In the genomic region with DNA sequence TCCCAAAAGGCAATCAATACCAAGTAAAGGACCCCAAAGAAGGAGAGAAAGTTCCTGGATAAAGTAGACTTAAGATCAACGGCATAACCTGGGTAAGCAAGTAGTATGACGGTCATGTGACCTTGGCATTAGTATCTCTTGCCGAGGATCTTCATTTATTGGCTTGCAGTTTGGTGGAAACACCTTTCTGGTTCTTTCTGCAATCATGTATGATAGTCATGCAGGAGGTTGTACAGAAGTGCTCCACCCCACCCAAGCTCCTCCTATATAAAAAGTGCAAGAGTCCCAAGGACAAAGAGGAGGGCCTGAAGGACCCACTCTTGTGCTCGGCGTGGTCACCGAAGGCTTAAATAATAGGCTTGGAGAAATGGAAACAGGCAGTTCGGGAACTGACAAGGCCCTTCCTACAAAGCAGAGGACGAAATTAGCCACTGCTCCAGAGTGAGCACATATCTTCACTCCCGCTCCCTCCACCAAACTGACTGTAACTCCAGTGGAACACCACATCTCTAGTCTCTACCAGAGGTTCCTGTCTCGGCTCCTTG, we compare ENCODE assay signal across 8 cellular contexts. TPM values are rescaled to one million over a fixed set of nuclear protein-coding genes. Genes with fewer than 3 reads are reported as not detected.
DNase-seq lines count a peak whose midpoint lies in the region; ATAC-seq lines count a peak whose summit lies in the region.

No MANE protein-coding gene starts in this region.

- no peaks in the 10 kb centered on the region for H3K36me3 Mint-ChIP-seq in immature natural killer cell

- H3K9me3 Mint-ChIP-seq in immature natural killer cell: no peaks in the 10 kb centered on the region

- H3K27ac Mint-ChIP-seq in immature natural killer cell: peak overlapping the region; percentile 94 to 99 (median 98)

- peaks cover 48 to 65% of the 10 kb centered on the region in 2 donors for H3K4me1 Mint-ChIP-seq in immature natural killer cell

- DNase-seq in NOMO-1 (lab: John Stamatoyannopoulos, UW; ENCODE audit: unreplicated experiment in 2 of 2) (peak; percentile 20 to 36), NOMO-1 treated with dmso at 0.1 percent for 144 hours (lab: John Stamatoyannopoulos, UW; ENCODE audit: unreplicated experiment) (no peak), NCI-H526 treated with DMSO at 0.1 percent for 48 hours (lab: John Stamatoyannopoulos, UW) (peak; percentile 72), astrocyte of the hippocampus (ENCODE audit: low read depth, low spot score) (peak; percentile 8), immature natural killer cell (peak in 1 of 3 donors; percentile 14), mesenteric fat pad (ENCODE audit: low spot score) (no peak)
- peak; percentile 20 for DNase-seq in stimulated activated CD4-positive, alpha-beta T cell treated with anti-CD3 and anti-CD28 coated beads, Interleukin-1b, Interleukin-23, amount 100 ng/mL, for 48 hours

- peaks cover 0 to 3% (median 2%) of the 10 kb centered on the region in 3 donors for H3K27me3 Mint-ChIP-seq in immature natural killer cell (ENCODE audit: low read depth in 3 of 3)

- peak overlapping the region; percentile 94 to 96 (median 94) for H3K4me3 Mint-ChIP-seq in immature natural killer cell

- ATAC-seq in HG02623 (IDR thresholded peaks at IDR 0.05; ENCODE audit: unreplicated experiment): no peak

RNA-seq across cellular contexts. Expression of gene CS, which starts 0.8 kb away (rescaled TPM):
- polyA plus RNA-seq in immature natural killer cell: 10 to 100 TPM; 41.7 to 82.2 (median 67.3) TPM
- total RNA-seq in mesenteric fat pad: 374 TPM

RNA-seq across cellular contexts. Expression of gene CNPY2, which starts 16.4 kb away (rescaled TPM):
- polyA plus RNA-seq in immature natural killer cell: 100 to 1,000 TPM; 201 to 232 (median 228) TPM
- total RNA-seq in mesenteric fat pad: 87.9 TPM

RNA-seq across cellular contexts. Expression of gene COQ10A, which starts 32.6 kb away (rescaled TPM):
- polyA plus RNA-seq in immature natural killer cell: 10 to 100 TPM; 12.0 to 18.6 (median 18.3) TPM
- 7.7 TPM for total RNA-seq in mesenteric fat pad

RNA-seq across cellular contexts. Expression of gene PAN2, which starts 34.4 kb away (rescaled TPM):
- polyA plus RNA-seq in immature natural killer cell: 1 to 10 TPM; 4.6 to 9.4 (median 8.7) TPM
- total RNA-seq in mesenteric fat pad: 38.7 TPM

RNA-seq across cellular contexts. Expression of gene IL23A, which starts 39.3 kb away (rescaled TPM):
- 1 to 10 TPM in 1 of 3 donors, under 1 TPM in 2; 0.21 to 1.5 (median 0.40) TPM for polyA plus RNA-seq in immature natural killer cell
- total RNA-seq in mesenteric fat pad: 0.55 TPM

Comparison
In these comparisons a context has a peak if more than half of its experiments do, and no peak if none do; other contexts are left out.
1. DNase-seq: peak in NOMO-1 (2 of 2), NCI-H526 treated with DMSO at 0.1 percent for 48 hours (single experiment), astrocyte of the hippocampus (single experiment) and stimulated activated CD4-positive, alpha-beta T cell treated with anti-CD3 and anti-CD28 coated beads, Interleukin-1b, Interleukin-23, amount 100 ng/mL, for 48 hours (single experiment); none in NOMO-1 treated with dmso at 0.1 percent for 144 hours (single experiment) and mesenteric fat pad (single experiment).